18 cellular contexts compared by ENCODE assay signal in genomic region chr5:150508828-150509227, GRCh38. TPM values are rescaled to one million over a fixed set of nuclear protein-coding genes. Genes with fewer than 3 reads are reported as not detected.
DNase-seq lines count a peak whose midpoint lies in the region; ATAC-seq, FAIRE-seq and TF ChIP-seq lines count a peak whose summit lies in the region.
"Had no signal": no experiment of that assay in that cellular context is flagged by ENCODE, and none has a peak within 500 bp of the region (broad histone marks: within the 10 kb centered on the region; RNA-seq: fewer than 3 reads in every experiment).

No MANE protein-coding gene starts in this region.

- no peak overlapping the region for H2BK12ac ChIP-seq in H1 (ENCODE audit: low read depth, low read length)

- no peak overlapping the region for H2BK15ac ChIP-seq in H1 (ENCODE audit: low read length)

- H4K8ac ChIP-seq in H1 (ENCODE audit: extremely low read depth, insufficient read depth, low read length): no peak overlapping the region

- 81% methylated on average over 4 of the region's 4 CpGs; no CpG with 5 or more reads in 1 of the 2 experiments for WGBS in H1 (ENCODE audit: extremely low coverage in 1 of 2, insufficient coverage in 1 of 2, insufficient read length in 1 of 2, insufficient replicate concordance in 2 of 2, low coverage in 1 of 2, low lambda C conversion rate in 2 of 2, missing lambda C conversion rate in 1 of 2), 2 experiments
- 60 to 73% methylated on average over 4 of the region's 4 CpGs for WGBS in thyroid gland, 2 donors

- H3K27ac ChIP-seq in Panc1 (ENCODE audit: low read length) (peak overlapping the region; percentile 0; the same call in 1 of the 2 replicates), H1 (ENCODE audit: low read depth, low read length) (no peak overlapping the region), neutrophil (peak overlapping the region; percentile 75), thyroid gland (peak overlapping the region; percentile 95 to 98 (median 96))

- H3K18ac ChIP-seq in H1 (ENCODE audit: extremely low read depth, low read length): no peak overlapping the region

- H3K27me3 ChIP-seq in Panc1 (ENCODE audit: control insufficient read depth, insufficient read depth, low read length): no peaks in the 10 kb centered on the region
- no peaks in the 10 kb centered on the region for H3K27me3 ChIP-seq in H1 (replicated peaks in 1 of 4; ENCODE audit: control insufficient read depth in 3 of 4, extremely low read depth in 1 of 4, insufficient read depth in 3 of 4, low read length in 3 of 4)
- H3K27me3 ChIP-seq in neutrophil: no peaks in the 10 kb centered on the region
- H3K27me3 ChIP-seq in thyroid gland: no peaks in the 10 kb centered on the region

- H3K9me3 ChIP-seq in Panc1 (ENCODE audit: control insufficient read depth, insufficient read depth, low read depth, low read length) (no peaks in the 10 kb centered on the region), H1 (ENCODE audit: insufficient read depth in 2 of 2, low read depth in 1 of 2, low read length in 1 of 2) (no peaks in the 10 kb centered on the region), neutrophil (no peaks in the 10 kb centered on the region), thyroid gland (no peaks in the 10 kb centered on the region)

- FAIRE-seq in H1 (lab: Jason Lieb, UNC): no peak

- intact Hi-C loops in Panc1 (cut with micrococcal nuclease; ENCODE audit: unreplicated experiment) (no loop called here), thyroid gland (cut with DNase I) (no loop called here)

- H3K79me2 ChIP-seq in H1 (ENCODE audit: control insufficient read depth in 1 of 2, insufficient read depth in 2 of 2, low read length in 2 of 2): peaks cover 7 to 96% of the 10 kb centered on the region in 2 experiments; a peak in 3 of 4 replicates

- TF ChIP-seq EP300 in H1 (IDR thresholded peaks at IDR 0.05; ENCODE audit: borderline replicate concordance in 1 of 2, low read depth in 2 of 2, low read length in 2 of 2): no peak

- H2AK5ac ChIP-seq in H1 (ENCODE audit: low read depth, low read length): 0 out of 2 replicates have a peak overlapping the region, but pooled peaks have one; percentile 26

- H3K4ac ChIP-seq in H1 (replicated peaks; ENCODE audit: insufficient read length, low read depth, low read length): no peak overlapping the region

- TF ChIP-seq RAD21 in H1 (IDR thresholded peaks at IDR 0.05 in 1 of 2, conservative IDR thresholded peaks at IDR 0.05 in 1 of 2; ENCODE audit: low read depth in 2 of 2, low read length in 2 of 2): no peak

- POLR2A ChIA-PET in Panc1 (lab: Charles Lee): interaction anchor here (0.7 kb wide), 1 partner anchor 245 kb away, joined by 6 read pairs; no protein-coding TSS in a partner anchor
- POLR2A ChIA-PET in H1 (lab: Charles Lee; ENCODE audit: partially characterized antibody): interaction anchor here (1.7 to 6.3 kb wide), 2 partner anchors 10 to 21 kb away, joined by 13 to 47 read pairs; no protein-coding TSS in a partner anchor

- H3K9ac ChIP-seq in H1 (replicated peaks in 1 of 4; ENCODE audit: extremely low read depth in 1 of 4, low read depth in 3 of 4, low read length in 3 of 4): no peak overlapping the region

- no peak for ATAC-seq in Panc1

- no peak overlapping the region for H3K4me3 ChIP-seq in Panc1 (ENCODE audit: low read depth in 2 of 2, low read length in 2 of 2)
- no peak overlapping the region for H3K4me3 ChIP-seq in H1 (ENCODE audit: extremely low read depth in 1 of 4, insufficient read depth in 2 of 4, low read depth in 3 of 4, low read length in 4 of 4)
- no peak overlapping the region for H3K4me3 ChIP-seq in neutrophil (ENCODE audit: low read depth in 1 of 2, low read length in 1 of 2)
- no peak overlapping the region for H3K4me3 ChIP-seq in thyroid gland (replicated peaks in 1 of 3)

- no peak overlapping the region for H4K5ac ChIP-seq in H1 (ENCODE audit: insufficient read length, low read depth, low read length)

- TF ChIP-seq CTCF in Panc1 (IDR thresholded peaks at IDR 0.05) (no peak), H1 (IDR thresholded peaks at IDR 0.05; ENCODE audit: control extremely low read depth in 1 of 3, insufficient read depth in 1 of 3, low read depth in 1 of 3, low read length in 3 of 3) (no peak), neutrophil (IDR thresholded peaks at IDR 0.05) (no peak), thyroid gland (IDR thresholded peaks at IDR 0.05) (no peak)

- H3K36me3 ChIP-seq in Panc1 (ENCODE audit: control insufficient read depth, insufficient read depth, low read length) (no peaks in the 10 kb centered on the region), H1 (ENCODE audit: control insufficient read depth in 2 of 4, insufficient read depth in 4 of 4, low read length in 3 of 4) (no peaks in the 10 kb centered on the region; a peak in 1 of 8 replicates), neutrophil (peaks cover 48% of the 10 kb centered on the region), thyroid gland (no peaks in the 10 kb centered on the region)

- H3K23ac ChIP-seq in H1 (ENCODE audit: insufficient read length): no peak overlapping the region

- H3K4me2 ChIP-seq in H1 (ENCODE audit: insufficient read depth in 1 of 2, low read depth in 2 of 2, low read length in 2 of 2): no peak overlapping the region

- no peak overlapping the region for H3K56ac ChIP-seq in H1 (replicated peaks; ENCODE audit: insufficient read length, low read depth, low read length)

- DNase-seq in Panc1 (ENCODE audit: low read depth, low spot score) (no peak), H1 (ENCODE audit: low read depth in 1 of 2, low spot score in 2 of 2) (no peak), thyroid gland (no peak), cortex of kidney (lab: John Stamatoyannopoulos, UW) (no peak), AG08395 (ENCODE audit: low spot score) (no peak), NCI-H510A treated with DMSO at 0.1 percent for 48 hours (lab: John Stamatoyannopoulos, UW) (no peak)
- no peak for DNase-seq in activated CD4-positive, CD25-positive, alpha-beta regulatory T cell treated with anti-CD3 and anti-CD28 coated beads, Interleukin-2, amount 50 U/mL, for 72 hours
- DNase-seq: activated CD4-positive, CD25-positive, alpha-beta regulatory T cell; activated naive CD4-positive, alpha-beta T cell treated with anti-CD3 and anti-CD28 coated beads, Interleukin-2, amount 10 ng/mL, durations not matched to agents 7 days and 5 days; central memory CD4-positive, alpha-beta T cell; DND-41; HFFc6; naive B cell; NCI-H1694; NCI-H524 treated with DMSO at 0.1 percent for 48 hours; stimulated activated naive CD4-positive, alpha-beta T cell treated with Interleukin-2 at 50 U/mL for 16 hours; SW 1271 had no signal

- no peak overlapping the region; the same call in 1 of the 2 replicates for H2BK5ac ChIP-seq in H1 (ENCODE audit: low read depth, low read length)

- no peak overlapping the region for H2BK120ac ChIP-seq in H1 (replicated peaks; ENCODE audit: low read depth, low read length)

- TF ChIP-seq POLR2A in H1 (IDR thresholded peaks at IDR 0.05; ENCODE audit: control extremely low read depth in 1 of 2, low read depth in 2 of 2, low read length in 2 of 2) (no peak), thyroid gland (IDR thresholded peaks at IDR 0.05) (no peak)

- no TSS peak for BruUV-seq in Panc1 (replicated peaks; lab: Mats Ljungman, UMichigan)

- H3K14ac ChIP-seq in H1 (ENCODE audit: insufficient read length): no peak overlapping the region

- H3K23me2 ChIP-seq in H1 (ENCODE audit: low read depth, low read length): no peaks in the 10 kb centered on the region; the same call in none of the 2 replicates

- H4K91ac ChIP-seq in H1 (replicated peaks; ENCODE audit: insufficient read length, low read length): no peak overlapping the region

- H3K4me1 ChIP-seq in Panc1 (ENCODE audit: control insufficient read depth, insufficient read depth, low read length): peaks cover 77% of the 10 kb centered on the region
- peaks cover 21 to 39% (median 29%) of the 10 kb centered on the region in 4 experiments for H3K4me1 ChIP-seq in H1 (replicated peaks in 1 of 4; ENCODE audit: control insufficient read depth in 3 of 4, insufficient read depth in 4 of 4, low read length in 3 of 4)
- H3K4me1 ChIP-seq in neutrophil (ENCODE audit: control insufficient read depth in 1 of 2, insufficient read depth in 1 of 2, low read depth in 1 of 2, low read length in 1 of 2): peaks cover 46 to 57% of the 10 kb centered on the region in 2 experiments
- peaks cover 87 to 100% of the 10 kb centered on the region in 2 donors for H3K4me1 ChIP-seq in thyroid gland

- no peak overlapping the region for H2BK20ac ChIP-seq in H1 (ENCODE audit: low read length)

- CTCF ChIA-PET in Panc1 (lab: Charles Lee) (interaction anchor here (1.0 kb wide), 1 partner anchor 50 kb away, joined by 6 read pairs; no protein-coding TSS in a partner anchor), H1 (lab: Charles Lee; ENCODE audit: partially characterized antibody) (interaction anchor here (0.6 to 32.0 kb wide), 8 partner anchors 16 to 523 kb away, joined by 3 to 571 read pairs (median 6); partner anchors contain the start of gene NDST1)

- no peak overlapping the region for H2AFZ ChIP-seq in H1 (ENCODE audit: low read length)

- peaks cover 20 to 32% of the 10 kb centered on the region in 2 experiments for H4K20me1 ChIP-seq in H1 (replicated peaks in 1 of 2; ENCODE audit: control insufficient read depth in 1 of 2, insufficient read depth in 2 of 2, low read length in 2 of 2)

- H3K79me1 ChIP-seq in H1 (ENCODE audit: low read depth, low read length): peaks cover 51% of the 10 kb centered on the region

- in situ Hi-C loops in Panc1 (cut with HindIII; ENCODE audit: low pct_unique_long_range_greater_than_20kb, low sequenced_read_pairs): no loop called here

RNA-seq across cellular contexts. Expression of gene NDST1, which starts 0.9 kb away (rescaled TPM):
- total RNA-seq in Panc1 (2021; ENCODE audit: unreplicated experiment): 142 TPM
- polyA plus RNA-seq in Panc1 (2012; ENCODE audit: insufficient read length): 80.5 TPM
- total RNA-seq in H1 (2021; fragmentation: NEBNext Ultra II Directional; extraction: Animal tissue kit (Norgen Biotek cat#: 25700)): 70.1 and 72.0 TPM in 2 replicates
- polyA plus RNA-seq in H1 (2011; rRNA removed): 27.0 and 37.7 TPM in 2 replicates
- 21.2 TPM for polyA plus RNA-seq in H1 (2011; cell fraction: cytosol; rRNA removed)
- 50.8 TPM for polyA plus RNA-seq in H1 (2011; cell fraction: nucleus; rRNA removed)
- 28.7 to 34.5 TPM (median 31.7 TPM) in 4 replicates for polyA plus RNA-seq in H1 (2012, experiment 1 of 2)
- polyA plus RNA-seq in H1 (2012, experiment 2 of 2): 30.3 TPM
- polyA plus RNA-seq in H1 (2013, experiment 1 of 2): 30.1 TPM
- polyA plus RNA-seq in H1 (2013, experiment 2 of 2): 32.9 TPM
- polyA minus RNA-seq in H1 (2011; rRNA and poly(A)+ RNA removed): 41.4 and 47.8 TPM in 2 replicates
- polyA minus RNA-seq in H1 (2011; cell fraction: cytosol; rRNA and poly(A)+ RNA removed): 32.1 TPM
- polyA minus RNA-seq in H1 (2011; cell fraction: nucleus; rRNA and poly(A)+ RNA removed): 37.9 TPM
- total RNA-seq in thyroid gland: 100 to 1,000 TPM in 2 of 4 donors, 10 to 100 TPM in 2; 84.9 to 171 (median 113) TPM

RNA-seq across cellular contexts. Expression of gene RPS14, which starts 59.3 kb away (rescaled TPM):
- total RNA-seq in Panc1 (2021; ENCODE audit: unreplicated experiment) (1,959 TPM), thyroid gland (1,000 to 10,000 TPM; 2,017 to 5,540 (median 2,786) TPM)
- 1,891 TPM for polyA plus RNA-seq in Panc1 (2012; ENCODE audit: insufficient read length)
- total RNA-seq in H1 (2021; fragmentation: NEBNext Ultra II Directional; extraction: Animal tissue kit (Norgen Biotek cat#: 25700)): 2,548 and 2,599 TPM in 2 replicates
- polyA plus RNA-seq in H1 (2011; rRNA removed): 5,579 and 6,423 TPM in 2 replicates
- 6,153 TPM for polyA plus RNA-seq in H1 (2011; cell fraction: cytosol; rRNA removed)
- 2,076 TPM for polyA plus RNA-seq in H1 (2011; cell fraction: nucleus; rRNA removed)
- polyA plus RNA-seq in H1 (2012, experiment 1 of 2): 3,315 to 4,827 TPM (median 4,072 TPM) in 4 replicates
- 7,349 TPM for polyA plus RNA-seq in H1 (2012, experiment 2 of 2)
- polyA plus RNA-seq in H1 (2013, experiment 1 of 2): 3,849 TPM
- polyA plus RNA-seq in H1 (2013, experiment 2 of 2): 4,074 TPM
- polyA minus RNA-seq in H1 (2011; rRNA and poly(A)+ RNA removed): 913 and 940 TPM in 2 replicates
- 455 TPM for polyA minus RNA-seq in H1 (2011; cell fraction: cytosol; rRNA and poly(A)+ RNA removed)
- 375 TPM for polyA minus RNA-seq in H1 (2011; cell fraction: nucleus; rRNA and poly(A)+ RNA removed)
